In the genomic region with DNA sequence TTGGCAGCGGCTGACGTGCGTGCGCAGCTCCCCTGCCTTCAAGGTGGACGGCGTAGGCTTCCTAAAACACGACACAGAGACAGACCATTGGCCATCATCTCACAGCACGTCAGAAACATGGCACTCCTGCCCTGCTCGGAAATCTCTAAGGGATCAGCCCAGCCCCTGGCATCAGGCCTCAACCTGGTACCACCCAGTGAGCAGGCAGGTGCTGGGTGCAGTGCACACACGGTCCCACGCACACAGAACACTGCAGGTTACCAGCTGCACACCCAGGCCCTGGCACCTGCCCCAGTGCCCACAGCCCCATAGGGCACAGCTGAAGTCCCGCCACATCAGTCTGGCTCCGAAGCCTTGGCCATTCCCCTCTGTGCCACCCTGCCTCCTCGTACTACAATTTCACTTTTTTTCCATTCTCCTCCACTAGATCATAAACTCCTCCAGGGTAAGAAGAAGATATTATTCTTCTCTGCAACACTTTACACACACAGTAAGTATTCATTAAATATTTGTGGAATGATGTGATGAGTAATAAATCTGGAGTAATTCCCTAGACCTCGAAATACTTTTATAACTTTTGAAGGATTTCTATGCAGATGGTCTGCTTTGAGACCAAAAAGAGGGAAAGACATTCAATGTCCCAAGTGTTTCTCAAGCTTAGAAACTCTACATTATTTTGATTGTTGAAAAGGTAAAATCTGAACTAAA, we compare ENCODE assay signal across 20 cellular contexts.
DNase-seq lines count a peak whose midpoint lies in the region; TF ChIP-seq lines count a peak whose summit lies in the region.
"Had no signal": no experiment of that assay in that cellular context is flagged by ENCODE, and none has a peak within 500 bp of the region (broad histone marks: within the 10 kb centered on the region; RNA-seq: fewer than 3 reads in every experiment).

No MANE protein-coding gene starts in this region.

- H3K27me3 ChIP-seq in smooth muscle cell (ENCODE audit: low read depth): no peaks in the 10 kb centered on the region
- H3K27me3 ChIP-seq: ascending aorta, left lung had no signal

- no peak for TF ChIP-seq CTCF in fibroblast of mammary gland (conservative IDR thresholded peaks at IDR 0.05; ENCODE audit: control insufficient read depth, insufficient read depth, low read depth, low read length)
- TF ChIP-seq CTCF in smooth muscle cell (IDR thresholded peaks at IDR 0.05; ENCODE audit: borderline replicate concordance, insufficient read depth, poor library complexity, severe bottlenecking): no peak

- no peak overlapping the region for H2AFZ ChIP-seq in smooth muscle cell (ENCODE audit: low read depth)
- H2AFZ ChIP-seq: parathyroid adenoma had no signal

- H3K4me2 ChIP-seq in smooth muscle cell: no peak overlapping the region

- 95% methylated on average over 15 of the region's 15 CpGs for WGBS in smooth muscle cell (ENCODE audit: low lambda C conversion rate)

- peaks cover 95% of the 10 kb centered on the region for H4K20me1 ChIP-seq in smooth muscle cell (ENCODE audit: low read depth)

- no peaks in the 10 kb centered on the region for H3K4me1 ChIP-seq in smooth muscle cell (ENCODE audit: low read depth)
- H3K4me1 ChIP-seq: ascending aorta, left lung, parathyroid adenoma had no signal

- H3K27ac ChIP-seq in smooth muscle cell (ENCODE audit: low read depth): peak overlapping the region; percentile 59
- H3K27ac ChIP-seq: ascending aorta, left lung, parathyroid adenoma had no signal

- H3K4me3 ChIP-seq in fibroblast of mammary gland (ENCODE audit: control insufficient read depth, low read depth, low read length): no peak overlapping the region
- H3K4me3 ChIP-seq in smooth muscle cell: no peak overlapping the region
- H3K4me3 ChIP-seq: ascending aorta, left lung had no signal

- DNase-seq in ELR (ENCODE audit: low read depth) (peak; percentile 49), LHCN-M2 (ENCODE audit: low read depth) (peak; percentile 19), fibroblast of mammary gland (ENCODE audit: low read depth) (peak; percentile 20), smooth muscle cell (lab: John Stamatoyannopoulos, UW; ENCODE audit: unreplicated experiment) (no peak), NCI-H187 (lab: John Stamatoyannopoulos, UW) (no peak), NCI-H1092 (lab: John Stamatoyannopoulos, UW) (no peak), amygdala (lab: John Stamatoyannopoulos, UW) (no peak)
- DNase-seq: activated CD4-positive, alpha-beta T cell treated with anti-CD3 and anti-CD28 coated beads, Interleukin-2, amount 10 ng/mL, durations not matched to agents 7 days and 5 days; activated CD8-positive, alpha-beta memory T cell treated with anti-CD3 and anti-CD28 coated beads, Interleukin-2, amount 50 U/mL, for 48 hours; activated gamma-delta T cell; C1 segment of cervical spinal cord; Karpas-422; left lung; NCI-H1417 treated with DMSO at 0.1 percent for 48 hours; NCI-H446; SHP77; stimulated activated CD4-positive, alpha-beta T cell treated with anti-CD3 and anti-CD28 coated beads, Interleukin-2, amount 100 ng/mL, for 48 hours; T-cell had no signal

- H3K36me3 ChIP-seq in smooth muscle cell (ENCODE audit: low read depth): peaks cover 48% of the 10 kb centered on the region

- H3K9ac ChIP-seq in smooth muscle cell (ENCODE audit: low read depth): no peak overlapping the region
- H3K9ac ChIP-seq: parathyroid adenoma had no signal

- H3K9me3 ChIP-seq in smooth muscle cell (replicated peaks; ENCODE audit: low read depth): no peaks in the 10 kb centered on the region
- H3K9me3 ChIP-seq: ascending aorta, left lung had no signal

- no peaks in the 10 kb centered on the region for H3K79me2 ChIP-seq in smooth muscle cell (ENCODE audit: low read depth)
- H3K79me2 ChIP-seq: parathyroid adenoma had no signal

- peaks cover 92% of the 10 kb centered on the region for H3F3A ChIP-seq in smooth muscle cell (ENCODE audit: low read depth)

Comparison
In these comparisons a context has a peak if more than half of its experiments do, and no peak if none do; other contexts are left out.
1. DNase-seq: peak in ELR (single experiment), LHCN-M2 (single experiment) and fibroblast of mammary gland (single experiment); none in smooth muscle cell (single experiment), NCI-H187 (0 of 2), NCI-H1092 (single experiment) and amygdala (0 of 56).